In the genomic region with DNA sequence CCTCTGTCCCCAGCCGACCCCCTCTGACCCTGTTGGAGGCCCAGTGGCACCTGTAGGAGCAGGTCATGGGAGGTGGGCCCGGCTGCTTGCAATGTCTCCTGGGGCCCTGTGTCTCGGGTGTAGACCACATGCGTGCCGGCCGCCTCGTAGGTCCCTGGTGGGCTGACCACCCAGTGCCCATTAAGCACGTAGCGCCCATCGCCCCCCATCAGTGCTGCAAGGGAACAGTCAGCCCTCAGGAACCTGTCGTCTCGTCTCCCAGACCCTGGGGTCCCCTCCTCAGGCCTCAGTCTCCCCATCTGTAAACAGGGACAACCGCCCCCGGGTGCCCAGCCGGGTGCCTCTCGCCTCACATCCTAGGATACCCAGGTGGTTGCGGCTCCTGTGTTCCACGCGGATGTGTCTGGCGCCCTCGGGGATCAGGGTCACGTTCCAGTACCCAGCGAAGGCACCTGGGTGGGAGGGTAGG, we compare ENCODE assay signal across 7 cellular contexts. TPM values are rescaled to one million over a fixed set of nuclear protein-coding genes. Genes with fewer than 3 reads are reported as not detected.
A peak's percentile ranks its signal among the peaks of the same experiment; 100 is the strongest.
DNase-seq lines count a peak whose midpoint lies in the region; ATAC-seq and TF ChIP-seq lines count a peak whose summit lies in the region.
"Had no signal": no experiment of that assay in that cellular context is flagged by ENCODE, and none has a peak within 500 bp of the region (broad histone marks: within the 10 kb centered on the region; RNA-seq: fewer than 3 reads in every experiment).

No MANE protein-coding gene starts in this region.

- H3K36me3 Mint-ChIP-seq in activated naive CD4-positive, alpha-beta T cell treated with anti-CD3 and anti-CD28 coated beads, Interleukin-2, amount 10 ng/mL, durations not matched to agents 7 days and 5 days = peaks cover 4% of the 10 kb centered on the region
- H3K36me3 Mint-ChIP-seq in activated naive CD4-positive, alpha-beta T cell treated with anti-CD3 and anti-CD28 coated beads, Interleukin-2, amount 50 U/mL, for 72 hours = no peaks in the 10 kb centered on the region
- peaks cover 2% of the 10 kb centered on the region for H3K36me3 Mint-ChIP-seq in progenitor cell of endocrine pancreas (ENCODE audit: insufficient read depth)

- ATAC-seq in activated naive CD4-positive, alpha-beta T cell treated with anti-CD3 and anti-CD28 coated beads, Interleukin-2, amount 50 U/mL, for 72 hours = no peak
- ATAC-seq in gastroesophageal sphincter (no peak), thoracic aorta (ENCODE audit: insufficient number of reproducible peaks, low FRiP score, low read depth) (no peak)

- H3K9me3 ChIP-seq in gastroesophageal sphincter = no peaks in the 10 kb centered on the region
- no peaks in the 10 kb centered on the region for H3K9me3 ChIP-seq in thoracic aorta

- DNase-seq in activated naive CD4-positive, alpha-beta T cell treated with anti-CD3 and anti-CD28 coated beads, Interleukin-2, amount 10 ng/mL, durations not matched to agents 7 days and 5 days = no peak
- no peak for DNase-seq in activated naive CD4-positive, alpha-beta T cell treated with anti-CD3 and anti-CD28 coated beads, Interleukin-2, amount 50 U/mL, for 72 hours (ENCODE audit: low spot score in 2 of 2)
- DNase-seq in thoracic aorta (ENCODE audit: low spot score) = no peak
- DNase-seq in HuH-7 (ENCODE audit: low spot score) = no peak
- DNase-seq in progenitor cell of endocrine pancreas (ENCODE audit: low spot score, unreplicated experiment) = no peak

- TF ChIP-seq CTCF in gastroesophageal sphincter (IDR thresholded peaks at IDR 0.05) = no peak
- TF ChIP-seq CTCF in thoracic aorta (IDR thresholded peaks at IDR 0.05) = no peak
- no peak for TF ChIP-seq CTCF in progenitor cell of endocrine pancreas (IDR thresholded peaks at IDR 0.05; ENCODE audit: unreplicated experiment)

- H3K4me3 Mint-ChIP-seq in activated naive CD4-positive, alpha-beta T cell treated with anti-CD3 and anti-CD28 coated beads, Interleukin-2, amount 10 ng/mL, durations not matched to agents 7 days and 5 days = no peak overlapping the region
- H3K4me3 Mint-ChIP-seq in progenitor cell of endocrine pancreas (ENCODE audit: low read depth) = no peak overlapping the region

- no peak for TF ChIP-seq EP300 in gastroesophageal sphincter (IDR thresholded peaks at IDR 0.05)

- H3K27ac ChIP-seq in gastroesophageal sphincter (peak overlapping the region in 3 of 4 donors; percentile 86 to 88 (median 87)), thoracic aorta (peak overlapping the region in 1 of 2 donors; percentile 68)

- H3K27me3 Mint-ChIP-seq in activated naive CD4-positive, alpha-beta T cell treated with anti-CD3 and anti-CD28 coated beads, Interleukin-2, amount 10 ng/mL, durations not matched to agents 7 days and 5 days = peaks cover 85% of the 10 kb centered on the region
- H3K27me3 Mint-ChIP-seq in progenitor cell of endocrine pancreas = peaks cover 40% of the 10 kb centered on the region

- H3K4me3 ChIP-seq in gastroesophageal sphincter (peak overlapping the region in 1 of 2 donors; percentile 51), thoracic aorta (peak overlapping the region; percentile 75)

- peaks cover 77% of the 10 kb centered on the region for H3K27me3 ChIP-seq in gastroesophageal sphincter
- H3K27me3 ChIP-seq in thoracic aorta (replicated peaks; ENCODE audit: insufficient read depth) = no peaks in the 10 kb centered on the region

- H3K4me1 ChIP-seq in gastroesophageal sphincter (peaks cover 0 to 54% (median 7%) of the 10 kb centered on the region in 3 donors), thoracic aorta (ENCODE audit: control insufficient read depth in 1 of 2, low read depth in 2 of 2) (peaks cover 3 to 19% of the 10 kb centered on the region in 2 donors)

- H3K9me3 Mint-ChIP-seq in activated naive CD4-positive, alpha-beta T cell treated with anti-CD3 and anti-CD28 coated beads, Interleukin-2, amount 10 ng/mL, durations not matched to agents 7 days and 5 days = peaks cover 4% of the 10 kb centered on the region
- H3K9me3 Mint-ChIP-seq in activated naive CD4-positive, alpha-beta T cell treated with anti-CD3 and anti-CD28 coated beads, Interleukin-2, amount 50 U/mL, for 72 hours = no peaks in the 10 kb centered on the region
- no peaks in the 10 kb centered on the region for H3K9me3 Mint-ChIP-seq in progenitor cell of endocrine pancreas (ENCODE audit: low read depth)

- H3K4me1 Mint-ChIP-seq in activated naive CD4-positive, alpha-beta T cell treated with anti-CD3 and anti-CD28 coated beads, Interleukin-2, amount 10 ng/mL, durations not matched to agents 7 days and 5 days = peaks cover 12% of the 10 kb centered on the region
- H3K4me1 Mint-ChIP-seq in progenitor cell of endocrine pancreas (ENCODE audit: low read depth) = peaks cover 3% of the 10 kb centered on the region

- no peak for TF ChIP-seq POLR2A in gastroesophageal sphincter (IDR thresholded peaks at IDR 0.05)

- no CpG with 5 or more reads among the region's 23 CpGs for WGBS in gastroesophageal sphincter (ENCODE audit: low coverage in 1 of 2), 2 donors

- H3K27ac Mint-ChIP-seq in activated naive CD4-positive, alpha-beta T cell treated with anti-CD3 and anti-CD28 coated beads, Interleukin-2, amount 10 ng/mL, durations not matched to agents 7 days and 5 days = peak overlapping the region; percentile 74
- H3K27ac Mint-ChIP-seq in activated naive CD4-positive, alpha-beta T cell treated with anti-CD3 and anti-CD28 coated beads, Interleukin-2, amount 50 U/mL, for 72 hours = no peak overlapping the region
- H3K27ac Mint-ChIP-seq in progenitor cell of endocrine pancreas = no peak overlapping the region

- CTCF ChIA-PET in activated naive CD4-positive, alpha-beta T cell treated with anti-CD3 and anti-CD28 coated beads, Interleukin-2, amount 10 ng/mL, durations not matched to agents 7 days and 5 days (lab: Charles Lee) = no interaction called here

- H3K36me3 ChIP-seq in gastroesophageal sphincter (peaks cover 0 to 6% of the 10 kb centered on the region in 2 donors), thoracic aorta (no peaks in the 10 kb centered on the region)

RNA-seq across cellular contexts. Expression of gene ADAMTSL5, which starts 5.6 kb away (rescaled TPM):
- 1 to 10 TPM; 2.0 to 6.0 TPM for total RNA-seq in activated naive CD4-positive, alpha-beta T cell treated with anti-CD3 and anti-CD28 coated beads, Interleukin-2, amount 50 U/mL, for 72 hours
- total RNA-seq in gastroesophageal sphincter (1 to 10 TPM; 1.3 to 9.7 (median 3.6) TPM), thoracic aorta (10 to 100 TPM; 22.2 to 36.2 TPM), progenitor cell of endocrine pancreas (2.3 and 4.8 TPM in 2 replicates)

RNA-seq across cellular contexts. Expression of gene REEP6, which starts 16.2 kb away (rescaled TPM):
- 1 to 10 TPM; 1.4 to 2.9 TPM for total RNA-seq in activated naive CD4-positive, alpha-beta T cell treated with anti-CD3 and anti-CD28 coated beads, Interleukin-2, amount 50 U/mL, for 72 hours
- total RNA-seq in gastroesophageal sphincter = under 1 TPM in 3 of 4 donors, not detected in 1; 0.32 to 0.96 (median 0.40) TPM
- 1 to 10 TPM in 1 of 2 donors, under 1 TPM in 1; 0.35 to 1.6 TPM for total RNA-seq in thoracic aorta
- 16.0 and 16.6 TPM in 2 replicates for total RNA-seq in progenitor cell of endocrine pancreas

RNA-seq across cellular contexts. Expression of gene PLK5, which starts 16.7 kb away (rescaled TPM):
- total RNA-seq in activated naive CD4-positive, alpha-beta T cell treated with anti-CD3 and anti-CD28 coated beads, Interleukin-2, amount 50 U/mL, for 72 hours = not detected
- total RNA-seq in gastroesophageal sphincter (under 1 TPM in 1 of 4 donors, not detected in 3; 0.15 TPM), thoracic aorta (not detected), progenitor cell of endocrine pancreas (0.26 and 0.38 TPM in 2 replicates)
- total RNA-seq: A172 had no signal

RNA-seq across cellular contexts. Expression of gene PCSK4, which starts 17.1 kb away (rescaled TPM):
- 1 to 10 TPM; 8.4 to 9.4 TPM for total RNA-seq in activated naive CD4-positive, alpha-beta T cell treated with anti-CD3 and anti-CD28 coated beads, Interleukin-2, amount 50 U/mL, for 72 hours
- total RNA-seq in gastroesophageal sphincter = 1 to 10 TPM in 3 of 4 donors, under 1 TPM in 1; 0.94 to 2.2 (median 2.0) TPM
- total RNA-seq in thoracic aorta = under 1 TPM; 0.56 to 0.68 TPM
- total RNA-seq in progenitor cell of endocrine pancreas = 32.9 and 37.7 TPM in 2 replicates

RNA-seq across cellular contexts. Expression of gene C19orf25, which starts 28.2 kb away (rescaled TPM):
- total RNA-seq in activated naive CD4-positive, alpha-beta T cell treated with anti-CD3 and anti-CD28 coated beads, Interleukin-2, amount 50 U/mL, for 72 hours = 10 to 100 TPM; 24.5 to 29.3 TPM
- 10 to 100 TPM; 20.6 to 40.0 (median 28.2) TPM for total RNA-seq in gastroesophageal sphincter
- 10 to 100 TPM; 28.6 to 54.6 TPM for total RNA-seq in thoracic aorta
- 31.3 and 36.0 TPM in 2 replicates for total RNA-seq in progenitor cell of endocrine pancreas
